5 cellular contexts compared by ENCODE assay signal in genomic region chr16:20491448-20491847, GRCh38. TPM values are rescaled to one million over a fixed set of nuclear protein-coding genes. Genes with fewer than 3 reads are reported as not detected.
"Had no signal": no experiment of that assay in that cellular context is flagged by ENCODE, and none has a peak within 500 bp of the region (broad histone marks: within the 10 kb centered on the region; RNA-seq: fewer than 3 reads in every experiment).

No MANE protein-coding gene starts in this region.

RNA-seq across cellular contexts. Expression of gene ACSM2A, which starts 40.1 kb away (rescaled TPM):
- total RNA-seq: HT-29, HT1080, IMR-90 had no signal
- polyA plus RNA-seq: IgD-negative memory B cell, IMR-90, K562 had no signal
